33 cellular contexts compared by ENCODE assay signal in the genomic region with DNA sequence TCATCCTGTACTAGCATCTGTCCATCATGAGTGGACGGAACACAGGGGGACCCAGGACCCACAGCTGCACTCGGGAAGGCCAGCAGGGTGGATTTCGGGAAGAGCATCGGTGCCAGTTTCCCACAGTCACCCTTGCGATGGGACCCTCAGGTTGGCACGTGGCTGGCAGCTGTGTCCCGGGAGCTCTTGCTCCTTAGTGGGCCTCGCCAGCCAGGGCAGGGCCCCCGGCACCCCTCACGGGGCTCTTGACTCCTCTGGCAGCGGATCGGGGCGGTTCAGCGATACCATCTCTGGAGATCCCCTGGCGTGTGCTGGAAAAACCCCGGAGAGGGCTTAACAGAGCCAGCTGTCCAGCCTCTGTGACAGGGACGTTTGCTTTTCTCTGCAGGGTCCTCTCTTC. TPM values are rescaled to one million over a fixed set of nuclear protein-coding genes. Genes with fewer than 3 reads are reported as not detected.
"Had no signal": no experiment of that assay in that cellular context is flagged by ENCODE, and none has a peak within 500 bp of the region (broad histone marks: within the 10 kb centered on the region; RNA-seq: fewer than 3 reads in every experiment).

No MANE protein-coding gene starts in this region.

- H3K27ac ChIP-seq: epithelial cell of prostate, esophagus squamous epithelium, heart right ventricle, left lung, lower lobe of right lung had no signal

- H3K9me3 ChIP-seq: colonic mucosa, esophagus squamous epithelium, heart right ventricle, left lung, lower lobe of right lung had no signal

- H3K27me3 Mint-ChIP-seq: dendritic cell treated with granulocyte-macrophage colony-stimulating factor and Interleukin-4, amounts not matched to agents 40 ng/mL and 50 ng/mL, for 4 days; effector memory CD8-positive, alpha-beta T cell had no signal

- H3K27ac Mint-ChIP-seq: dendritic cell treated with granulocyte-macrophage colony-stimulating factor and Interleukin-4, amounts not matched to agents 40 ng/mL and 50 ng/mL, for 4 days; effector memory CD8-positive, alpha-beta T cell; endodermal cell; mesothelial cell of epicardium had no signal

- FAIRE-seq: endometrium, islet of Langerhans, keratinocyte had no signal

- H3K4me1 Mint-ChIP-seq: endodermal cell, mesothelial cell of epicardium had no signal

- H3K9me3 Mint-ChIP-seq: dendritic cell treated with granulocyte-macrophage colony-stimulating factor and Interleukin-4, amounts not matched to agents 40 ng/mL and 50 ng/mL, for 4 days; effector memory CD8-positive, alpha-beta T cell; endodermal cell; mesothelial cell of epicardium had no signal

- H3K27me3 ChIP-seq: colonic mucosa, esophagus squamous epithelium, heart right ventricle, left lung had no signal

- ATAC-seq: effector memory CD8-positive, alpha-beta T cell; heart right ventricle; left ventricle myocardium superior; lower lobe of right lung had no signal

- H3K36me3 ChIP-seq: colonic mucosa had no signal

- DNase-seq: colonic mucosa; cortex of kidney; effector CD8-positive, alpha-beta T cell; effector memory CD8-positive, alpha-beta T cell; endodermal cell; erythroblast; esophagus squamous epithelium; foreskin fibroblast; foreskin melanocyte; glutamatergic neuron; head of caudate nucleus; heart right ventricle; hippocampal formation; left cardiac atrium; left lung; left ventricle myocardium superior; lower lobe of right lung; mesenchymal stem cell had no signal

- H3K4me3 Mint-ChIP-seq: dendritic cell treated with granulocyte-macrophage colony-stimulating factor and Interleukin-4, amounts not matched to agents 40 ng/mL and 50 ng/mL, for 4 days; effector memory CD8-positive, alpha-beta T cell; endodermal cell; mesothelial cell of epicardium had no signal

- H3K4me3 ChIP-seq: colonic mucosa, esophagus squamous epithelium, heart right ventricle, left lung, lower lobe of right lung had no signal

RNA-seq across cellular contexts. Expression of a gene that starts 23.4 kb away (rescaled TPM):
- total RNA-seq: chondrocyte, colonic mucosa, dermis microvascular lymphatic vessel endothelial cell, esophagus mucosa, esophagus squamous epithelium, glomerular endothelial cell, heart right ventricle, kidney epithelial cell, left cardiac atrium, left lung, left ventricle myocardium superior, lower leg skin, lower lobe of right lung, lung microvascular endothelial cell, mesenteric fat pad, mucosa of gallbladder had no signal

RNA-seq across cellular contexts. Expression of a gene that starts 30.1 kb away (rescaled TPM):
- total RNA-seq: chondrocyte had no signal
